In the genomic region with DNA sequence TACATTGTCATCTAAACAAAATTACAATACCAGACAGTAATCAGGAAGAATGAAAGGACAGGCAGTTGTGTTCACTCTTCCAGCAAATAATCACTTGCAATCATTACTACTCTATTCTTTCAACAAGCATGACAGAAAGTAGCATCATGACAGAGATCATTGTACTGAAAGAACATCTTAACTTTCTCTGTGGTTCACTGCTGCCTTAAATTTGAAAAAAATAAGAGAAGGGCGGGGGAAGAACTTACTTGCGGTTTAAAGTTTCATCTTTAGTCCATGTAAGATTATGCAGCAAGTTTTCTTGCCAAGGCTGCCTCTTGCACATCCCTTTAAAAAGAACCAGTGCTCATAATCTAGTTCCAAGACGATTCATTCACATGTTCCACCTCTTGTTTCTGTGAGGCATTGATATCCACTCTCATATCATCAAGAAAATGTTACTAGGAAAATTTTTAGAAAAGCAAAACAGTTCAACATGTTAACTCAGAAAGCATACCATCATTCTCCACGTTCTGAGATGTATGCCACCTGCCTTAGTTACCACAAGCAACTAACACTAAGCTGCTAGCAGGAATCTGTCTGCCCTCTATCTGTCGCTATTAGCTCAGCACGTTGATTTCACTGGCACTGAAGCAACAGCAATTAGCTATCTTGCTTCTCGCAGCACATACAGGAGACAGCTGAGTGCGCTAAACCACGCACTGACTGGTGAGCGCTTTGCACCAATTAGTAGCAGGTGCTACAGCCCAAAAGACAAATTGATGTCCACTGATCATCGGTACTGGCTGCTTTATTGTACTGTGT, we compare ENCODE assay signal across 8 cellular contexts. TPM values are rescaled to one million over a fixed set of nuclear protein-coding genes. Genes with fewer than 3 reads are reported as not detected.
DNase-seq lines count a peak whose midpoint lies in the region; ATAC-seq, FAIRE-seq and TF ChIP-seq lines count a peak whose summit lies in the region.

A gene (minus strand): TSS at position 555 of the 804 bp plus-strand sequence. CDS start 136,969 bp downstream, outside the sequence.

- no peak for TF ChIP-seq POLR2A in endothelial cell of umbilical vein (IDR thresholded peaks at IDR 0.05; ENCODE audit: low read depth, low read length)

- H3K27ac ChIP-seq in endothelial cell of umbilical vein (ENCODE audit: insufficient read depth, low read depth, low read length): no peak within 1 kb of the TSS

- peak; percentile 31 to 66 for TF ChIP-seq CTCF in endothelial cell of umbilical vein (IDR thresholded peaks at IDR 0.05; ENCODE audit: extremely low read depth in 1 of 2, insufficient read depth in 1 of 2, low read depth in 1 of 2, low read length in 2 of 2)

- H2AFZ ChIP-seq in endothelial cell of umbilical vein (ENCODE audit: low read depth, low read length): peak within 1 kb of the TSS; percentile 71

- H4K20me1 ChIP-seq in endothelial cell of umbilical vein (replicated peaks; ENCODE audit: control insufficient read depth, extremely low read depth, insufficient read depth, low read length): no peaks in the 10 kb centered on the region

- POLR2A ChIA-PET in endothelial cell of umbilical vein (lab: Charles Lee): no interaction called here

- H3K9me1 ChIP-seq in endothelial cell of umbilical vein (replicated peaks; ENCODE audit: control insufficient read depth, extremely low read depth, insufficient read depth, low read length): no peaks in the 10 kb centered on the region

- FAIRE-seq in endothelial cell of umbilical vein (lab: Jason Lieb, UNC): no peak

- H3K4me2 ChIP-seq in endothelial cell of umbilical vein (ENCODE audit: insufficient read depth, low read length): peak within 1 kb of the TSS; percentile 2

- peaks cover 19% of the 10 kb centered on the region for H3K4me1 ChIP-seq in endothelial cell of umbilical vein (ENCODE audit: control insufficient read depth, extremely low read depth, insufficient read depth, low read length)

- peak; percentile 0 for DNase-seq in NCI-H524 treated with DMSO at 0.1 percent for 48 hours (lab: John Stamatoyannopoulos, UW)
- DNase-seq in endothelial cell of umbilical vein (ENCODE audit: low read depth, low spot score): peak; percentile 80
- DNase-seq in occipital lobe (lab: John Stamatoyannopoulos, UW): peak; percentile 58
- no peak for DNase-seq in activated CD4-positive, alpha-beta T cell treated with anti-CD3 and anti-CD28 coated beads, Interleukin-2, amount 50 U/mL, for 48 hours
- no peak for DNase-seq in NCI-H2227 treated with DMSO at 0.1 percent for 48 hours (lab: John Stamatoyannopoulos, UW)

- H3K79me2 ChIP-seq in endothelial cell of umbilical vein (ENCODE audit: control insufficient read depth, insufficient read depth, low read length): no peaks in the 10 kb centered on the region

- dilution Hi-C loops in endothelial cell of umbilical vein (cut with MboI; ENCODE audit: extremely low pct_ligation_motif_present, low sequenced_read_pairs): no loop called here

- no peaks in the 10 kb centered on the region for H3K36me3 ChIP-seq in endothelial cell of umbilical vein (ENCODE audit: control insufficient read depth in 2 of 2, extremely low read depth in 1 of 2, insufficient read depth in 2 of 2, low read length in 2 of 2)

- BruUV-seq in endothelial cell of umbilical vein (replicated peaks; lab: Mats Ljungman, UMichigan): no TSS peak

- H3K27me3 ChIP-seq in endothelial cell of umbilical vein (ENCODE audit: control insufficient read depth in 2 of 2, insufficient read depth in 2 of 2, low read length in 2 of 2): no peaks in the 10 kb centered on the region

- H3K9me3 ChIP-seq in endothelial cell of umbilical vein (replicated peaks; ENCODE audit: control insufficient read depth, insufficient read depth, low read length): no peaks in the 10 kb centered on the region

- no peak within 1 kb of the TSS for H3K4me3 ChIP-seq in endothelial cell of umbilical vein (replicated peaks in 1 of 3; ENCODE audit: insufficient read depth in 1 of 3, low read depth in 1 of 3, low read length in 3 of 3)

- CTCF ChIA-PET in endothelial cell of umbilical vein (lab: Charles Lee): interaction anchor here (0.6 to 1.9 kb wide), 25 partner anchors 10 to 1200 kb away, joined by 3 to 16 read pairs (median 3); no protein-coding TSS in a partner anchor

- no peak within 1 kb of the TSS for H3K9ac ChIP-seq in endothelial cell of umbilical vein (replicated peaks; ENCODE audit: extremely low read depth, insufficient read depth, low read length)

- ATAC-seq in GM19035 (IDR thresholded peaks at IDR 0.05; ENCODE audit: unreplicated experiment) (peak; percentile 58), GM18861 (IDR thresholded peaks at IDR 0.05; ENCODE audit: unreplicated experiment) (no peak), HG03280 (IDR thresholded peaks at IDR 0.05; ENCODE audit: unreplicated experiment) (no peak)

- intact Hi-C loops in endothelial cell of umbilical vein (cut with micrococcal nuclease): no loop called here

TF ChIP-seq in endothelial cell of umbilical vein, 7 proteins besides CTCF, POLR2A, EP300 and RAD21:
- TF ChIP-seq POLR2AphosphoS5 (IDR thresholded peaks at IDR 0.05; ENCODE audit: insufficient read depth, low read depth, low read length) (no peak), JUN (IDR thresholded peaks at IDR 0.05; ENCODE audit: borderline replicate concordance, insufficient read depth, insufficient read length, low read depth) (no peak), GATA2 (IDR thresholded peaks at IDR 0.05; ENCODE audit: insufficient read depth, insufficient read length, low read depth, low read length) (no peak), MYC (IDR thresholded peaks at IDR 0.05; ENCODE audit: low read depth, low read length) (no peak), FOS (IDR thresholded peaks at IDR 0.05; ENCODE audit: borderline replicate concordance, insufficient read depth, low read length) (no peak), EZH2 (IDR thresholded peaks at IDR 0.05; ENCODE audit: borderline replicate concordance, low read depth, low read length, severe bottlenecking) (no peak)
- TF ChIP-seq, protein P1, sequence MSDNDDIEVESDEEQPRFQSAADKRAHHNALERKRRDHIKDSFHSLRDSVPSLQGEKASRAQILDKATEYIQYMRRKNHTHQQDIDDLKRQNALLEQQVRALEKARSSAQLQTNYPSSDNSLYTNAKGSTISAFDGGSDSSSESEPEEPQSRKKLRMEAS (IDR thresholded peaks at IDR 0.05; ENCODE audit: insufficient read depth, insufficient read length): no peak

RNA-seq across cellular contexts. Expression of the gene that starts here (rescaled TPM):
- total RNA-seq in endothelial cell of umbilical vein (not detected in 2 replicates), occipital lobe (9.2 TPM)
- polyA plus RNA-seq in endothelial cell of umbilical vein: 0.04 and 0.05 TPM in 2 replicates
- 0.05 and 0.07 TPM in 2 replicates for polyA plus RNA-seq in endothelial cell of umbilical vein (2011; cell fraction: cytosol; rRNA removed)
- 0.13 and 0.20 TPM in 2 replicates for polyA plus RNA-seq in endothelial cell of umbilical vein (2011; cell fraction: nucleus; rRNA removed)
- polyA plus RNA-seq in endothelial cell of umbilical vein (2012): 0.05 TPM in 1 of 2 replicates, not detected in the other
- 0.30 and 0.58 TPM in 2 replicates for polyA minus RNA-seq in endothelial cell of umbilical vein
- polyA minus RNA-seq in endothelial cell of umbilical vein (2011; cell fraction: cytosol; rRNA and poly(A)+ RNA removed): not detected
- 0.58 and 0.91 TPM in 2 replicates for polyA minus RNA-seq in endothelial cell of umbilical vein (2011; cell fraction: nucleus; rRNA and poly(A)+ RNA removed)

Comparison
In these comparisons a context has a peak if more than half of its experiments do, and no peak if none do; other contexts are left out.
1. RNA of the gene that starts here (total RNA-seq): 9.2 TPM in occipital lobe (single experiment); not detected in endothelial cell of umbilical vein; every median in the first group is over 10 times any median in the second.
2. Peak in DNase-seq and H3K4me2 ChIP-seq in endothelial cell of umbilical vein; RNA of the gene not detected or under 1 TPM.
3. DNase-seq: peak in NCI-H524 treated with DMSO at 0.1 percent for 48 hours (single experiment) and occipital lobe (single experiment); none in activated CD4-positive, alpha-beta T cell treated with anti-CD3 and anti-CD28 coated beads, Interleukin-2, amount 50 U/mL, for 48 hours (0 of 2) and NCI-H2227 treated with DMSO at 0.1 percent for 48 hours (single experiment).